In genomic region chr19:19624032-19624570, GRCh38 we compare ENCODE assay signal across 12 cellular contexts. TPM values are rescaled to one million over a fixed set of nuclear protein-coding genes. Genes with fewer than 3 reads are reported as not detected.
"Had no signal": no experiment of that assay in that cellular context is flagged by ENCODE, and none has a peak within 500 bp of the region (broad histone marks: within the 10 kb centered on the region; RNA-seq: fewer than 3 reads in every experiment).

No MANE protein-coding gene starts in this region.

- H3K9me3 Mint-ChIP-seq: activated CD8-positive, alpha-beta T cell treated with anti-CD3 and anti-CD28 coated beads for 36 hours; activated T-helper 1 cell treated with anti-CD3 and anti-CD28 coated beads, Interleukin-12 subunit alpha, Interleukin-12 subunit beta, Interleukin-2, Interleukin-4 antibody, amounts not matched to agents 30 ng/mL and 10 ng/mL and 1 ng/mL, durations not matched to agents 14 hours and 24 hours and 36 hours; mesothelial cell of epicardium; type B pancreatic cell had no signal

- H3K27me3 Mint-ChIP-seq: activated CD8-positive, alpha-beta T cell treated with anti-CD3 and anti-CD28 coated beads for 36 hours; type B pancreatic cell had no signal

- H3K27ac ChIP-seq: body of pancreas, neutrophil had no signal

- H3K27ac Mint-ChIP-seq: activated T-helper 1 cell treated with anti-CD3 and anti-CD28 coated beads, Interleukin-12 subunit alpha, Interleukin-12 subunit beta, Interleukin-2, Interleukin-4 antibody, amounts not matched to agents 30 ng/mL and 10 ng/mL and 1 ng/mL, durations not matched to agents 14 hours and 24 hours and 36 hours; type B pancreatic cell had no signal

- H3K4me3 Mint-ChIP-seq: activated CD8-positive, alpha-beta T cell treated with anti-CD3 and anti-CD28 coated beads for 36 hours; activated T-helper 1 cell treated with anti-CD3 and anti-CD28 coated beads, Interleukin-12 subunit alpha, Interleukin-12 subunit beta, Interleukin-2, Interleukin-4 antibody, amounts not matched to agents 30 ng/mL and 10 ng/mL and 1 ng/mL, durations not matched to agents 14 hours and 24 hours and 36 hours; mesothelial cell of epicardium; type B pancreatic cell had no signal

- ATAC-seq: activated CD8-positive, alpha-beta T cell treated with anti-CD3 and anti-CD28 coated beads for 36 hours; body of pancreas had no signal

- H3K27me3 ChIP-seq: body of pancreas, neutrophil had no signal

- H3K9me3 ChIP-seq: body of pancreas, neutrophil had no signal

- DNase-seq: activated CD4-positive, CD25-positive, alpha-beta regulatory T cell treated with anti-CD3 and anti-CD28 coated beads, Interleukin-2, amount 50 U/mL, for 72 hours; activated CD8-positive, alpha-beta memory T cell treated with anti-CD3 and anti-CD28 coated beads, Interleukin-2, amount 50 U/mL, for 4 hours; activated CD8-positive, alpha-beta T cell treated with anti-CD3 and anti-CD28 coated beads for 36 hours; activated naive CD4-positive, alpha-beta T cell; body of pancreas; dermis blood vessel endothelial cell; erythroblast; posterior cingulate gyrus had no signal

- H3K4me3 ChIP-seq: body of pancreas had no signal

RNA-seq across cellular contexts. Expression of gene PBX4, which starts 5.6 kb away (rescaled TPM):
- total RNA-seq: dermis blood vessel endothelial cell had no signal
